14 cellular contexts compared by ENCODE assay signal in the genomic region with DNA sequence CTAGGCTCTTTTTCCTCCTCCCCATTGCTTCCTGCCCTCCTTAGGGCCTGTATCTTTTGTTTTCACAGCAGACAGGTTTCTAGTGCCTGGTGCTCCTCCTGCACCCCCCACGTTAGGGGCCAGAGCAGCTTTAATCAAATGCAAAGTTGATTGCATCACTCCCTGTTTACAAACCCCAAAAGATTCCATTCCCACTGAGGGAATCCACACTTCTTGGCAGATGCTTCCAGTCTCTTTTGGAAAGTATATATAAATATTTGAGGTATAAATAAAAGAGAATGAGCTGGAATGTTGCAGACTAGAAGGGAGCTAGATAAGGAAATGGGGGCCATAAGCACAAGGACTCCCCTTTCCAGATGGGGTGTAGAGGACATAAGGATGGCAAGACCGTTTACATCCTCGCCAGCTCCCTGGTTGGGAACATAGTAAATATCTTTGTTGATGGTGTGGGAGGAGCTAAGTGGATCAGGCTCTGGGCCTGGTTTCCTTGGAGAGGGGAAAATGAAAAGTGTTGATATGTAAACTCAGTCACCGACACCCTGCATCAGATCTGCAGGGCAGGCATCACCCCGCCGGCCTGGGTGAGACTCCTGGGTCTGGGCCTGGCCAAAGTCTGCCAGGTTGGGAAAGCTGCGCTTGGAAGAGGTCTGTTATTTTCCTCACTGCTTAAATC. TPM values are rescaled to one million over a fixed set of nuclear protein-coding genes. Genes with fewer than 3 reads are reported as not detected.
A peak's percentile ranks its signal among the peaks of the same experiment; 100 is the strongest.
DNase-seq lines count a peak whose midpoint lies in the region; ATAC-seq, FAIRE-seq and TF ChIP-seq lines count a peak whose summit lies in the region.
"Had no signal": no experiment of that assay in that cellular context is flagged by ENCODE, and none has a peak within 500 bp of the region (broad histone marks: within the 10 kb centered on the region; RNA-seq: fewer than 3 reads in every experiment).

No MANE protein-coding gene starts in this region.

- no peak for ATAC-seq in K562
- ATAC-seq in HG02763 (IDR thresholded peaks at IDR 0.05; ENCODE audit: unreplicated experiment), result no peak
- ATAC-seq in naive thymus-derived CD4-positive, alpha-beta T cell, result no peak

- TF ChIP-seq RAD21 in K562 (CRISPR knock-in tag; conservative IDR thresholded peaks at IDR 0.05 in 1 of 2, IDR thresholded peaks at IDR 0.05 in 1 of 2), result no peak

- no peaks in the 10 kb centered on the region for H3K9me3 ChIP-seq in K562 (replicated peaks; ENCODE audit: control insufficient read depth, insufficient read depth, low read depth, low read length)
- H3K9me3 ChIP-seq in naive thymus-derived CD4-positive, alpha-beta T cell (ENCODE audit: control insufficient read depth in 2 of 3, low read length in 3 of 3), result no peaks in the 10 kb centered on the region
- H3K9me3 ChIP-seq: suprapubic skin had no signal

- H3K9ac ChIP-seq in K562 (ENCODE audit: insufficient read depth in 1 of 2, low read depth in 2 of 2, low read length in 2 of 2), result no peak overlapping the region

- H3K4me3 ChIP-seq in K562, result no peak overlapping the region
- H3K4me3 ChIP-seq in naive thymus-derived CD4-positive, alpha-beta T cell (ENCODE audit: low read length), result no peak overlapping the region
- H3K4me3 ChIP-seq: suprapubic skin had no signal

- TF ChIP-seq CTCF in K562 (IDR thresholded peaks at IDR 0.05 in 2 of 3, conservative IDR thresholded peaks at IDR 0.05 in 1 of 3; ENCODE audit: insufficient read depth in 2 of 3, low read depth in 1 of 3, low read length in 3 of 3), result no peak

- H3K27ac Mint-ChIP-seq in naive thymus-derived CD4-positive, alpha-beta T cell, result peak overlapping the region in 1 of 9 donors; percentile 47

- peaks cover 5% of the 10 kb centered on the region; the same call in 1 of the 2 replicates for H4K20me1 ChIP-seq in K562 (replicated peaks; ENCODE audit: control insufficient read depth, insufficient read depth, low read length)

- no peak overlapping the region for H3K4me2 ChIP-seq in K562 (ENCODE audit: insufficient read depth, low read length)

- no peaks in the 10 kb centered on the region for H3K79me2 ChIP-seq in K562 (ENCODE audit: control insufficient read depth, insufficient read depth, low read length)

- TF ChIP-seq POLR2A in K562 (conservative IDR thresholded peaks at IDR 0.05), result no peak

- in situ Hi-C loops in K562 (cut with MboI), result no loop called here

- peaks cover 0 to 10% (median 6%) of the 10 kb centered on the region in 5 donors for H3K27me3 Mint-ChIP-seq in naive thymus-derived CD4-positive, alpha-beta T cell

- H3K9me1 ChIP-seq in K562 (ENCODE audit: control insufficient read depth, insufficient read depth, low read length), result peaks cover 6% of the 10 kb centered on the region

- H3K27ac ChIP-seq in K562 (ENCODE audit: extremely low read depth, low read depth, low read length) (no peak overlapping the region), temporal lobe (ENCODE audit: low read depth, low read length) (peak overlapping the region; percentile 45)
- H3K27ac ChIP-seq in naive thymus-derived CD4-positive, alpha-beta T cell (ENCODE audit: low read depth, low read length), result no peak overlapping the region
- H3K27ac ChIP-seq: suprapubic skin had no signal

- H3K36me3 Mint-ChIP-seq in naive thymus-derived CD4-positive, alpha-beta T cell, result peaks cover 0 to 24% (median 6%) of the 10 kb centered on the region in 5 donors

- CTCF ChIA-PET in K562 (lab: Yijun Ruan, JAX; ENCODE audit: low intra/inter-chr PET ratio), result no interaction called here
- CTCF ChIA-PET in naive thymus-derived CD4-positive, alpha-beta T cell (lab: Charles Lee), result no interaction called here

- H3K4me3 Mint-ChIP-seq in naive thymus-derived CD4-positive, alpha-beta T cell, result no peak overlapping the region

- H3K4me1 Mint-ChIP-seq in naive thymus-derived CD4-positive, alpha-beta T cell, result peaks cover 0 to 6% (median 4%) of the 10 kb centered on the region in 7 donors

- H2AFZ ChIP-seq in K562 (ENCODE audit: low read depth, low read length), result no peak overlapping the region

- intact Hi-C loops in K562 (cut with micrococcal nuclease), result no loop called here
- intact Hi-C loops in naive thymus-derived CD4-positive, alpha-beta T cell (cut with micrococcal nuclease), result no loop called here

- no peak for FAIRE-seq in K562 (lab: Jason Lieb, UNC)

- BruUV-seq in K562 (replicated peaks; lab: Mats Ljungman, UMichigan), result no TSS peak

- H3K9me3 Mint-ChIP-seq in naive thymus-derived CD4-positive, alpha-beta T cell, result peaks cover 0 to 1% (median 0%) of the 10 kb centered on the region in 11 donors

- no peaks in the 10 kb centered on the region for H3K27me3 ChIP-seq in K562 (ENCODE audit: control insufficient read depth in 2 of 2, insufficient read depth in 2 of 2, low read length in 2 of 2)
- H3K27me3 ChIP-seq in naive thymus-derived CD4-positive, alpha-beta T cell (ENCODE audit: control insufficient read depth in 2 of 2, insufficient read depth in 2 of 2, low read length in 2 of 2), result no peaks in the 10 kb centered on the region

- peaks cover 0 to 26% of the 10 kb centered on the region in 2 experiments; a peak in 3 of 5 replicates for H3K4me1 ChIP-seq in K562 (replicated peaks in 1 of 2; ENCODE audit: control insufficient read depth in 2 of 2, insufficient read depth in 2 of 2, low read length in 2 of 2)
- H3K4me1 ChIP-seq in naive thymus-derived CD4-positive, alpha-beta T cell (ENCODE audit: control insufficient read depth in 2 of 2, insufficient read depth in 2 of 2, low read length in 2 of 2), result no peaks in the 10 kb centered on the region

- no peak for TF ChIP-seq EP300 in K562 (IDR thresholded peaks at IDR 0.05; ENCODE audit: low read length)

- H3K36me3 ChIP-seq in K562 (ENCODE audit: control insufficient read depth, insufficient read depth, low read length), result peaks cover 58% of the 10 kb centered on the region; the same call in 2 of the 3 replicates
- H3K36me3 ChIP-seq in naive thymus-derived CD4-positive, alpha-beta T cell (ENCODE audit: control insufficient read depth in 2 of 3, insufficient read depth in 3 of 3, low read length in 3 of 3), result peaks cover 0 to 18% (median 0%) of the 10 kb centered on the region in 3 experiments

- 72% methylated on average over 7 of the region's 7 CpGs for WGBS in K562 (ENCODE audit: insufficient coverage, low coverage, missing lambda C conversion rate)

- POLR2A ChIA-PET in K562 (lab: Yijun Ruan, JAX), result interaction anchor here (0.7 to 2.0 kb wide), 8 partner anchors 8 to 473 kb away, joined by 3 to 13 read pairs (median 4); partner anchors contain the start of gene ACTR3C
- POLR2A ChIA-PET in naive thymus-derived CD4-positive, alpha-beta T cell (lab: Charles Lee), result interaction anchor here (0.9 kb wide), 1 partner anchor 11 kb away, joined by 3 read pairs; no protein-coding TSS in a partner anchor

- peak; percentile 73 for DNase-seq in HCEC 1CT
- DNase-seq in K562 (ENCODE audit: extremely low read depth in 1 of 4, low spot score in 3 of 4), result peak in 2 of 4 experiments; percentile 13 to 14
- DNase-seq in iris pigment epithelial cell (ENCODE audit: low read depth), result peak; percentile 78
- DNase-seq in NCI-H345 (lab: John Stamatoyannopoulos, UW), result no peak
- DNase-seq in naive thymus-derived CD4-positive, alpha-beta T cell, result no peak
- DNase-seq: activated gamma-delta T cell treated with Interleukin-2 at 50 U/mL for 16 hours; DND-41; effector CD8-positive, alpha-beta T cell; islet precursor cell; Karpas-422; SHP77 had no signal

RNA-seq across cellular contexts. Expression of gene RARRES2, which starts 6.2 kb away (rescaled TPM):
- total RNA-seq in K562 (2011; cell fraction: chromatin; rRNA removed; ENCODE audit: low replicate concordance), result not detected in 2 replicates
- total RNA-seq in K562 (2011; cell fraction: nucleolus; rRNA removed), result not detected in 2 replicates
- total RNA-seq in K562 (2011; cell fraction: nucleoplasm; rRNA removed), result not detected in 2 replicates
- not detected in 2 replicates for total RNA-seq in K562 (2014; rRNA removed)
- not detected in 2 replicates for total RNA-seq in K562 (2014; rRNA removed; fragmentation: Illumina TruSeq; extraction: Trizol)
- not detected in 2 replicates for total RNA-seq in K562 (2015; rRNA removed; fragmentation: Illumina TruSeq; extraction: Trizol)
- 1.7 and 1.8 TPM in 2 replicates for total RNA-seq in K562 (2021)
- polyA plus RNA-seq in K562 (2011; rRNA removed), result 0.11 TPM in 1 of 2 replicates, not detected in the other
- 0.51 and 0.55 TPM in 2 replicates for polyA plus RNA-seq in K562 (2011; cell fraction: cytosol; rRNA removed)
- 0.13 and 0.26 TPM in 2 replicates for polyA plus RNA-seq in K562 (2011; cell fraction: nucleus; rRNA removed)
- polyA plus RNA-seq in K562 (2012), result 0.21 and 0.33 TPM in 2 replicates
- polyA plus RNA-seq in K562 (2014; fragmentation: Illumina TruSeq; extraction: Trizol), result not detected in 2 replicates
- not detected for polyA plus RNA-seq in K562 (2014; fragmentation: Nextera tagmentation; extraction: Ambion mirVana)
- 0.23 TPM in 1 of 2 replicates, not detected in the other for polyA plus RNA-seq in K562 (2014; rRNA removed)
- not detected in 2 replicates for polyA minus RNA-seq in K562 (2011; rRNA and poly(A)+ RNA removed)
- polyA minus RNA-seq in K562 (2011; cell fraction: cytosol; rRNA and poly(A)+ RNA removed), result not detected in 2 replicates
- not detected in 2 replicates for polyA minus RNA-seq in K562 (2011; cell fraction: nucleus; rRNA and poly(A)+ RNA removed)
- total RNA-seq in temporal lobe, result 12.0 TPM
- total RNA-seq in naive thymus-derived CD4-positive, alpha-beta T cell, result under 1 TPM in 1 of 5 experiments, not detected in 4; 0.38 TPM
- polyA plus RNA-seq in naive thymus-derived CD4-positive, alpha-beta T cell, result not detected

RNA-seq across cellular contexts. Expression of gene ACTR3C, which starts 11.9 kb away (rescaled TPM):
- total RNA-seq in K562 (2011; cell fraction: chromatin; rRNA removed; ENCODE audit: low replicate concordance), result 118 and 124 TPM in 2 replicates
- total RNA-seq in K562 (2011; cell fraction: nucleolus; rRNA removed), result 77.7 and 87.2 TPM in 2 replicates
- total RNA-seq in K562 (2011; cell fraction: nucleoplasm; rRNA removed), result 81.8 and 110 TPM in 2 replicates
- total RNA-seq in K562 (2014; rRNA removed) (12.1 and 12.9 TPM in 2 replicates), K562 (2014; rRNA removed; fragmentation: Illumina TruSeq; extraction: Trizol) (14.2 and 16.9 TPM in 2 replicates), K562 (2015; rRNA removed; fragmentation: Illumina TruSeq; extraction: Trizol) (14.8 and 16.8 TPM in 2 replicates), K562 (2021) (10.0 and 10.8 TPM in 2 replicates), temporal lobe (4.2 TPM)
- polyA plus RNA-seq in K562 (2011; rRNA removed) (28.1 and 35.4 TPM in 2 replicates), K562 (2014; fragmentation: Illumina TruSeq; extraction: Trizol) (12.2 and 13.4 TPM in 2 replicates), K562 (2014; fragmentation: Nextera tagmentation; extraction: Ambion mirVana) (10 to 100 TPM in 1 of 2 experiments, 1 to 10 TPM in 1; 9.0 to 13.3 TPM), K562 (2014; rRNA removed) (14.9 and 16.9 TPM in 2 replicates)
- polyA plus RNA-seq in K562 (2011; cell fraction: cytosol; rRNA removed), result 13.0 and 26.1 TPM in 2 replicates
- polyA plus RNA-seq in K562 (2011; cell fraction: nucleus; rRNA removed), result 30.3 and 45.3 TPM in 2 replicates
- polyA plus RNA-seq in K562 (2012), result 13.2 and 18.9 TPM in 2 replicates
- polyA minus RNA-seq in K562 (2011; rRNA and poly(A)+ RNA removed), result 61.6 and 72.6 TPM in 2 replicates
- polyA minus RNA-seq in K562 (2011; cell fraction: cytosol; rRNA and poly(A)+ RNA removed), result 16.9 and 22.1 TPM in 2 replicates
- 75.1 and 126 TPM in 2 replicates for polyA minus RNA-seq in K562 (2011; cell fraction: nucleus; rRNA and poly(A)+ RNA removed)
- 10 to 100 TPM in 3 of 5 experiments, 1 to 10 TPM in 2; 7.0 to 13.2 (median 10.6) TPM for total RNA-seq in naive thymus-derived CD4-positive, alpha-beta T cell
- polyA plus RNA-seq in naive thymus-derived CD4-positive, alpha-beta T cell, result 1 to 10 TPM; 4.8 to 6.2 TPM

RNA-seq across cellular contexts. Expression of gene LRRC61, which starts 12.1 kb away (rescaled TPM):
- total RNA-seq in K562 (2011; cell fraction: chromatin; rRNA removed; ENCODE audit: low replicate concordance), result 114 and 182 TPM in 2 replicates
- 129 and 134 TPM in 2 replicates for total RNA-seq in K562 (2011; cell fraction: nucleolus; rRNA removed)
- total RNA-seq in K562 (2011; cell fraction: nucleoplasm; rRNA removed), result 113 and 123 TPM in 2 replicates
- 55.2 and 67.6 TPM in 2 replicates for total RNA-seq in K562 (2014; rRNA removed)
- 16.8 and 18.7 TPM in 2 replicates for total RNA-seq in K562 (2014; rRNA removed; fragmentation: Illumina TruSeq; extraction: Trizol)
- 35.2 and 37.8 TPM in 2 replicates for total RNA-seq in K562 (2015; rRNA removed; fragmentation: Illumina TruSeq; extraction: Trizol)
- total RNA-seq in K562 (2021), result 49.5 and 50.6 TPM in 2 replicates
- 54.3 and 76.9 TPM in 2 replicates for polyA plus RNA-seq in K562 (2011; rRNA removed)
- polyA plus RNA-seq in K562 (2011; cell fraction: cytosol; rRNA removed), result 138 and 194 TPM in 2 replicates
- polyA plus RNA-seq in K562 (2011; cell fraction: nucleus; rRNA removed), result 125 and 205 TPM in 2 replicates
- 81.4 and 86.4 TPM in 2 replicates for polyA plus RNA-seq in K562 (2012)
- 18.4 and 35.6 TPM in 2 replicates for polyA plus RNA-seq in K562 (2014; fragmentation: Illumina TruSeq; extraction: Trizol)
- polyA plus RNA-seq in K562 (2014; fragmentation: Nextera tagmentation; extraction: Ambion mirVana), result 1 to 10 TPM; 1.3 to 1.7 TPM
- 42.0 and 46.5 TPM in 2 replicates for polyA plus RNA-seq in K562 (2014; rRNA removed)
- 44.8 and 55.6 TPM in 2 replicates for polyA minus RNA-seq in K562 (2011; rRNA and poly(A)+ RNA removed)
- polyA minus RNA-seq in K562 (2011; cell fraction: cytosol; rRNA and poly(A)+ RNA removed), result 94.8 and 130 TPM in 2 replicates
- polyA minus RNA-seq in K562 (2011; cell fraction: nucleus; rRNA and poly(A)+ RNA removed), result 89.0 and 106 TPM in 2 replicates
- 14.0 TPM for total RNA-seq in temporal lobe
- 10 to 100 TPM in 3 of 5 experiments, 1 to 10 TPM in 2; 8.3 to 30.0 (median 11.5) TPM for total RNA-seq in naive thymus-derived CD4-positive, alpha-beta T cell
- 10 to 100 TPM; 18.2 to 21.6 TPM for polyA plus RNA-seq in naive thymus-derived CD4-positive, alpha-beta T cell

RNA-seq across cellular contexts. Expression of gene REPIN1, which starts 33.4 kb away (rescaled TPM):
- 109 and 296 TPM in 2 replicates for total RNA-seq in K562 (2011; cell fraction: chromatin; rRNA removed; ENCODE audit: low replicate concordance)
- 251 and 260 TPM in 2 replicates for total RNA-seq in K562 (2011; cell fraction: nucleolus; rRNA removed)
- total RNA-seq in K562 (2011; cell fraction: nucleoplasm; rRNA removed), result 183 and 184 TPM in 2 replicates
- total RNA-seq in K562 (2014; rRNA removed) (212 and 268 TPM in 2 replicates), K562 (2014; rRNA removed; fragmentation: Illumina TruSeq; extraction: Trizol) (46.9 and 56.8 TPM in 2 replicates), K562 (2015; rRNA removed; fragmentation: Illumina TruSeq; extraction: Trizol) (94.0 and 99.6 TPM in 2 replicates), K562 (2021) (277 and 283 TPM in 2 replicates), temporal lobe (28.8 TPM)
- polyA plus RNA-seq in K562 (2011; rRNA removed) (130 and 189 TPM in 2 replicates), K562 (2014; fragmentation: Illumina TruSeq; extraction: Trizol) (94.3 and 120 TPM in 2 replicates), K562 (2014; fragmentation: Nextera tagmentation; extraction: Ambion mirVana) (10 to 100 TPM in 1 of 2 experiments, 1 to 10 TPM in 1; 8.1 to 11.0 TPM), K562 (2014; rRNA removed) (209 and 237 TPM in 2 replicates)
- 210 and 322 TPM in 2 replicates for polyA plus RNA-seq in K562 (2011; cell fraction: cytosol; rRNA removed)
- 461 and 543 TPM in 2 replicates for polyA plus RNA-seq in K562 (2011; cell fraction: nucleus; rRNA removed)
- polyA plus RNA-seq in K562 (2012), result 186 and 202 TPM in 2 replicates
- 65.6 and 71.9 TPM in 2 replicates for polyA minus RNA-seq in K562 (2011; rRNA and poly(A)+ RNA removed)
- polyA minus RNA-seq in K562 (2011; cell fraction: cytosol; rRNA and poly(A)+ RNA removed), result 96.6 and 122 TPM in 2 replicates
- 81.0 and 130 TPM in 2 replicates for polyA minus RNA-seq in K562 (2011; cell fraction: nucleus; rRNA and poly(A)+ RNA removed)
- total RNA-seq in naive thymus-derived CD4-positive, alpha-beta T cell, result 100 to 1,000 TPM in 1 of 5 experiments, 10 to 100 TPM in 4; 68.5 to 103 (median 79.7) TPM
- polyA plus RNA-seq in naive thymus-derived CD4-positive, alpha-beta T cell, result 10 to 100 TPM; 46.7 to 77.0 TPM

RNA-seq across cellular contexts. Expression of gene ZNF775, which starts 43.9 kb away (rescaled TPM):
- total RNA-seq in K562 (2011; cell fraction: chromatin; rRNA removed; ENCODE audit: low replicate concordance), result 3.1 and 10.5 TPM in 2 replicates
- 12.0 and 14.7 TPM in 2 replicates for total RNA-seq in K562 (2011; cell fraction: nucleolus; rRNA removed)
- total RNA-seq in K562 (2011; cell fraction: nucleoplasm; rRNA removed), result 5.9 TPM in 2 replicates
- total RNA-seq in K562 (2014; rRNA removed) (18.6 and 21.8 TPM in 2 replicates), K562 (2014; rRNA removed; fragmentation: Illumina TruSeq; extraction: Trizol) (1.1 and 1.8 TPM in 2 replicates), K562 (2015; rRNA removed; fragmentation: Illumina TruSeq; extraction: Trizol) (5.5 and 5.7 TPM in 2 replicates), K562 (2021) (18.7 and 19.2 TPM in 2 replicates), temporal lobe (9.3 TPM)
- polyA plus RNA-seq in K562 (2011; rRNA removed) (4.9 and 8.3 TPM in 2 replicates), K562 (2014; fragmentation: Illumina TruSeq; extraction: Trizol) (1.5 and 3.5 TPM in 2 replicates), K562 (2014; fragmentation: Nextera tagmentation; extraction: Ambion mirVana) (under 1 TPM; 0.04 to 0.20 TPM), K562 (2014; rRNA removed) (13.1 and 13.2 TPM in 2 replicates)
- polyA plus RNA-seq in K562 (2011; cell fraction: cytosol; rRNA removed), result 7.9 and 29.5 TPM in 2 replicates
- polyA plus RNA-seq in K562 (2011; cell fraction: nucleus; rRNA removed), result 9.1 and 15.1 TPM in 2 replicates
- 11.8 and 13.9 TPM in 2 replicates for polyA plus RNA-seq in K562 (2012)
- 1.3 and 1.6 TPM in 2 replicates for polyA minus RNA-seq in K562 (2011; rRNA and poly(A)+ RNA removed)
- polyA minus RNA-seq in K562 (2011; cell fraction: cytosol; rRNA and poly(A)+ RNA removed), result 7.2 and 17.1 TPM in 2 replicates
- polyA minus RNA-seq in K562 (2011; cell fraction: nucleus; rRNA and poly(A)+ RNA removed), result 4.3 and 5.3 TPM in 2 replicates
- total RNA-seq in naive thymus-derived CD4-positive, alpha-beta T cell, result 1 to 10 TPM; 1.1 to 5.7 (median 4.3) TPM
- polyA plus RNA-seq in naive thymus-derived CD4-positive, alpha-beta T cell, result 1 to 10 TPM; 3.3 to 7.4 TPM

Comparison
In these comparisons a context has a peak if more than half of its experiments do, and no peak if none do; other contexts are left out.
1. DNase-seq: peak in HCEC 1CT (single experiment) and iris pigment epithelial cell (single experiment); none in NCI-H345 (single experiment) and naive thymus-derived CD4-positive, alpha-beta T cell (0 of 9).